In the genomic region with DNA sequence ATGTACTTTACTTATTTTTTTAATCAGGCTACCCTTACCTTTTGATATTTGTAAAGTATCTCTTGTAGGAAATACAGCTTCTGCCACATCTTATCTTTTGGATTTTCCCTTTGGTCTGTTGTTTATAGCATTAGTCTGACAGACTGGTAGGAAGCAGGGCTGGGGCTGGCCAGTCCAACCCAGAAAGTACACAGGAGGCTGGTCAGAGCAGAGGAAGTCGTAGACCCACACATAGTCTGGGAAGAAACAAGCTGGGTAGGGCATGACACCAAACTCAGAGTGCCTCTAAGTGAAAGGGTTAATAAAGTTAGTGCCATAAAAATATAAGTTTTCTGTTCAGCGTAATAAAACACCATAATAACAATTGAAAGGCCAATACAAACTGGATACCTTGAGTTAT, we compare ENCODE assay signal across 19 cellular contexts. TPM values are rescaled to one million over a fixed set of nuclear protein-coding genes. Genes with fewer than 3 reads are reported as not detected.
A peak's percentile ranks its signal among the peaks of the same experiment; 100 is the strongest.
DNase-seq lines count a peak whose midpoint lies in the region; ATAC-seq and TF ChIP-seq lines count a peak whose summit lies in the region.
"Had no signal": no experiment of that assay in that cellular context is flagged by ENCODE, and none has a peak within 500 bp of the region (broad histone marks: within the 10 kb centered on the region; RNA-seq: fewer than 3 reads in every experiment).

No MANE protein-coding gene starts in this region.

- TF ChIP-seq CTCF in dorsolateral prefrontal cortex (IDR thresholded peaks at IDR 0.05 in 54 of 56, conservative IDR thresholded peaks at IDR 0.05 in 2 of 56; ENCODE audit: low read depth in 1 of 56, partially characterized antibody in 56 of 56) = no peak
- no peak for TF ChIP-seq CTCF in transverse colon (IDR thresholded peaks at IDR 0.05)

- TF ChIP-seq POLR2A in transverse colon (IDR thresholded peaks at IDR 0.05) = no peak

- H3K27ac ChIP-seq in dorsolateral prefrontal cortex (peak overlapping the region in 44 of 59 donors; percentile 11 to 94 (median 87)), mucosa of rectum (ENCODE audit: low read depth in 2 of 2, low read length in 2 of 2) (peak overlapping the region; percentile 48 to 73), transverse colon (peak overlapping the region; percentile 26 to 48 (median 32)), aorta (ENCODE audit: low read depth in 1 of 2, low read length in 2 of 2) (no peak overlapping the region)
- H3K27ac ChIP-seq: BLaER1 treated with 17β-estradiol and CSF1 and Interleukin-3, amounts not matched to agents 10 nM and 100 nM had no signal

- 53 to 71% methylated on average over 2 of the region's 2 CpGs for WGBS in transverse colon (ENCODE audit: low coverage in 1 of 2), 2 donors
- 89 to 93% methylated on average over 2 of the region's 2 CpGs for WGBS in aorta, 2 donors

- H3K9me3 ChIP-seq in mucosa of rectum (ENCODE audit: control insufficient read depth in 2 of 2, low read length in 2 of 2) (no peaks in the 10 kb centered on the region), transverse colon (no peaks in the 10 kb centered on the region), aorta (ENCODE audit: control insufficient read depth, low read length) (no peaks in the 10 kb centered on the region)
- H3K9me3 ChIP-seq: BLaER1 treated with 17β-estradiol and CSF1 and Interleukin-3, amounts not matched to agents 10 nM and 100 nM had no signal

- no peak overlapping the region for H3K4me3 Mint-ChIP-seq in activated T-cell treated with anti-CD3 and anti-CD28 coated beads, Interleukin-2, amount 50 U/mL, for 72 hours
- H3K4me3 Mint-ChIP-seq: CD8-positive, alpha-beta memory T cell; GM23338 had no signal

- H3K9me3 Mint-ChIP-seq in activated T-cell treated with anti-CD3 and anti-CD28 coated beads, Interleukin-2, amount 50 U/mL, for 72 hours = no peaks in the 10 kb centered on the region
- H3K9me3 Mint-ChIP-seq: CD8-positive, alpha-beta memory T cell; GM23338 had no signal

- TF ChIP-seq EP300 in transverse colon (IDR thresholded peaks at IDR 0.05; ENCODE audit: low read depth) = no peak

- H3K27me3 ChIP-seq in dorsolateral prefrontal cortex (no peaks in the 10 kb centered on the region), mucosa of rectum (ENCODE audit: control insufficient read depth in 2 of 2, insufficient read depth in 2 of 2, low read length in 2 of 2) (no peaks in the 10 kb centered on the region), transverse colon (no peaks in the 10 kb centered on the region), aorta (ENCODE audit: control insufficient read depth in 1 of 2, insufficient read depth in 2 of 2, low read length in 1 of 2) (no peaks in the 10 kb centered on the region)
- H3K27me3 ChIP-seq: BLaER1 treated with 17β-estradiol and CSF1 and Interleukin-3, amounts not matched to agents 10 nM and 100 nM had no signal

- H3K4me3 ChIP-seq in dorsolateral prefrontal cortex = no peak overlapping the region
- H3K4me3 ChIP-seq in mucosa of rectum (ENCODE audit: low read length in 2 of 2) = no peak overlapping the region
- H3K4me3 ChIP-seq in transverse colon = no peak overlapping the region
- H3K4me3 ChIP-seq in aorta (ENCODE audit: low read length in 2 of 2) = no peak overlapping the region
- H3K4me3 ChIP-seq: BLaER1 treated with 17β-estradiol and CSF1 and Interleukin-3, amounts not matched to agents 10 nM and 100 nM; GM23338 had no signal

- no peak overlapping the region for H3K9ac ChIP-seq in mucosa of rectum (ENCODE audit: low read depth in 1 of 2, low read length in 2 of 2)
- H3K9ac ChIP-seq: BLaER1 treated with 17β-estradiol and CSF1 and Interleukin-3, amounts not matched to agents 10 nM and 100 nM had no signal

- peak overlapping the region; percentile 21 for H3K27ac Mint-ChIP-seq in activated T-cell treated with anti-CD3 and anti-CD28 coated beads, Interleukin-2, amount 50 U/mL, for 72 hours
- H3K27ac Mint-ChIP-seq: GM23338 had no signal

- DNase-seq in activated T-cell treated with anti-CD3 and anti-CD28 coated beads, Interleukin-2, amount 50 U/mL, for 72 hours = no peak
- DNase-seq in activated T-cell treated with anti-CD3 and anti-CD28 coated beads, Interleukin-2, amount 50 U/mL, for 1 hour = no peak
- DNase-seq in dorsolateral prefrontal cortex (no peak), transverse colon (peak; percentile 35), sciatic nerve (ENCODE audit: low spot score) (no peak), aorta (no peak)
- DNase-seq: CD8-positive, alpha-beta memory T cell; GF-D8; KBM-7; NCI-H1417 treated with DMSO at 0.1 percent for 48 hours; NCI-H1930; NCI-H446; NK-92 treated with Interleukin-12 subunit alpha and Interleukin-12 subunit beta, amount 100 ng/mL, for 24 hours; OCI-M1; RPMI8226 had no signal

- peaks cover 2 to 27% of the 10 kb centered on the region in 2 donors for H3K36me3 Mint-ChIP-seq in activated T-cell treated with anti-CD3 and anti-CD28 coated beads, Interleukin-2, amount 50 U/mL, for 72 hours (ENCODE audit: insufficient read depth in 2 of 2)

- no peak for ATAC-seq in activated T-cell treated with anti-CD3 and anti-CD28 coated beads, Interleukin-2, amount 50 U/mL, for 72 hours (replicated peaks in 1 of 2)
- no peak for ATAC-seq in GM18511 (IDR thresholded peaks at IDR 0.05; ENCODE audit: unreplicated experiment)
- no peak for ATAC-seq in sciatic nerve
- no peak for ATAC-seq in aorta (ENCODE audit: low FRiP score)
- ATAC-seq: GM23338 had no signal

- no peaks in the 10 kb centered on the region for H3K4me1 Mint-ChIP-seq in activated T-cell treated with anti-CD3 and anti-CD28 coated beads, Interleukin-2, amount 50 U/mL, for 72 hours (ENCODE audit: low read depth)
- H3K4me1 Mint-ChIP-seq: CD8-positive, alpha-beta memory T cell had no signal

- H3K36me3 ChIP-seq in mucosa of rectum (ENCODE audit: control insufficient read depth in 2 of 2, insufficient read depth in 2 of 2, low read length in 2 of 2) (peaks cover 49 to 63% of the 10 kb centered on the region in 2 donors), transverse colon (peaks cover 0 to 40% (median 5%) of the 10 kb centered on the region in 4 donors), aorta (ENCODE audit: control insufficient read depth in 1 of 2, insufficient read depth in 2 of 2, low read length in 1 of 2) (peaks cover 0 to 6% of the 10 kb centered on the region in 2 donors)

- H3K4me1 ChIP-seq in mucosa of rectum (ENCODE audit: control insufficient read depth in 2 of 2, insufficient read depth in 2 of 2, low read length in 2 of 2) = peaks cover 3 to 5% of the 10 kb centered on the region in 2 donors
- H3K4me1 ChIP-seq in transverse colon = peaks cover 0 to 16% (median 5%) of the 10 kb centered on the region in 4 donors
- no peaks in the 10 kb centered on the region for H3K4me1 ChIP-seq in aorta (ENCODE audit: control insufficient read depth in 1 of 2, insufficient read depth in 2 of 2, low read length in 2 of 2)
- H3K4me1 ChIP-seq: BLaER1 treated with 17β-estradiol and CSF1 and Interleukin-3, amounts not matched to agents 10 nM and 100 nM had no signal

- intact Hi-C loops in dorsolateral prefrontal cortex (cut with DNase I) = no loop called here
- intact Hi-C loops in transverse colon (cut with DNase I; ENCODE audit: low total_unique reads) = no loop called here
- intact Hi-C loops in sciatic nerve (cut with DNase I) = no loop called here
- intact Hi-C loops in aorta (cut with DNase I) = no loop called here

- in situ Hi-C loops in transverse colon (cut with MboI; ENCODE audit: low pct_ligation_motif_present in 1 of 4, low pct_unique_long_range_greater_than_20kb in 1 of 4, low sequenced_read_pairs in 3 of 4) = no loop called here

- H3K27me3 Mint-ChIP-seq in activated T-cell treated with anti-CD3 and anti-CD28 coated beads, Interleukin-2, amount 50 U/mL, for 72 hours (ENCODE audit: low read depth) = no peaks in the 10 kb centered on the region

RNA-seq across cellular contexts. Expression of a gene that starts 51.7 kb away (rescaled TPM):
- total RNA-seq in activated T-cell treated with anti-CD3 and anti-CD28 coated beads, Interleukin-2, amount 50 U/mL, for 72 hours = 10 to 100 TPM; 41.1 to 42.5 TPM
- total RNA-seq in dorsolateral prefrontal cortex (10 to 100 TPM; 15.9 to 49.1 (median 32.0) TPM), transverse colon (10 to 100 TPM in 2 of 4 donors, 1 to 10 TPM in 1, not detected in 1; 3.0 to 51.5 (median 44.0) TPM), sciatic nerve (13.0 TPM), aorta (10 to 100 TPM; 13.6 to 15.3 TPM)
- 10 to 100 TPM; 44.7 to 85.1 TPM for polyA plus RNA-seq in aorta

Comparison
In these comparisons a context has a peak if more than half of its experiments do, and no peak if none do; other contexts are left out.
1. H3K27ac ChIP-seq: peak in dorsolateral prefrontal cortex (44 of 59), mucosa of rectum (2 of 2) and transverse colon (4 of 4); none in aorta (0 of 2).